8 cellular contexts compared by ENCODE assay signal in genomic region chr7:23594879-23595604, GRCh38. TPM values are rescaled to one million over a fixed set of nuclear protein-coding genes. Genes with fewer than 3 reads are reported as not detected.
A peak's percentile ranks its signal among the peaks of the same experiment; 100 is the strongest.
DNase-seq lines count a peak whose midpoint lies in the region; ATAC-seq lines count a peak whose summit lies in the region.

No MANE protein-coding gene starts in this region.

- H3K4me3 Mint-ChIP-seq in activated T-helper 17 cell treated with anti-CD3 and anti-CD28 coated beads, Interleukin-2, amount 50 U/mL, for 72 hours = peak overlapping the region; percentile 42
- peak overlapping the region in 1 of 2 donors; percentile 18 for H3K4me3 Mint-ChIP-seq in stimulated activated naive CD8-positive, alpha-beta T cell treated with anti-CD3 and anti-CD28 coated beads, Interleukin-15, amount 100 ng/mL, for 72 hours

- H3K27ac Mint-ChIP-seq in activated T-helper 17 cell treated with anti-CD3 and anti-CD28 coated beads, Interleukin-2, amount 50 U/mL, for 72 hours = peak overlapping the region; percentile 83
- peak overlapping the region in 1 of 2 donors; percentile 9 for H3K27ac Mint-ChIP-seq in stimulated activated naive CD8-positive, alpha-beta T cell treated with anti-CD3 and anti-CD28 coated beads, Interleukin-15, amount 100 ng/mL, for 72 hours

- H3K27me3 Mint-ChIP-seq in activated T-helper 17 cell treated with anti-CD3 and anti-CD28 coated beads, Interleukin-2, amount 50 U/mL, for 72 hours = no peaks in the 10 kb centered on the region
- no peaks in the 10 kb centered on the region for H3K27me3 Mint-ChIP-seq in stimulated activated naive CD8-positive, alpha-beta T cell treated with anti-CD3 and anti-CD28 coated beads, Interleukin-15, amount 100 ng/mL, for 72 hours

- DNase-seq in CD1c-positive myeloid dendritic cell (ENCODE audit: extremely low spot score) (peak; percentile 53), NCI-H2227 treated with DMSO at 0.1 percent for 48 hours (lab: John Stamatoyannopoulos, UW) (no peak), NCI-H748 treated with DMSO at 0.1 percent for 48 hours (lab: John Stamatoyannopoulos, UW) (no peak), cortex of kidney (lab: John Stamatoyannopoulos, UW) (no peak)
- DNase-seq in stimulated activated naive CD8-positive, alpha-beta T cell treated with anti-CD3 and anti-CD28 coated beads, Interleukin-15, amount 100 ng/mL, for 72 hours = peak; percentile 52 to 82

- peak; percentile 64 for ATAC-seq in GM19395 (IDR thresholded peaks at IDR 0.05; ENCODE audit: unreplicated experiment)
- peak; percentile 70 for ATAC-seq in HG03432 (IDR thresholded peaks at IDR 0.05; ENCODE audit: unreplicated experiment)
- ATAC-seq in activated T-helper 17 cell treated with anti-CD3 and anti-CD28 coated beads, Interleukin-2, amount 50 U/mL, for 72 hours (replicated peaks) = peak; percentile 87
- ATAC-seq in stimulated activated naive CD8-positive, alpha-beta T cell treated with anti-CD3 and anti-CD28 coated beads, Interleukin-15, amount 100 ng/mL, for 72 hours = peak; percentile 93

- H3K9me3 Mint-ChIP-seq in activated T-helper 17 cell treated with anti-CD3 and anti-CD28 coated beads, Interleukin-2, amount 50 U/mL, for 72 hours = no peaks in the 10 kb centered on the region
- peaks cover 6 to 7% of the 10 kb centered on the region in 2 donors for H3K9me3 Mint-ChIP-seq in stimulated activated naive CD8-positive, alpha-beta T cell treated with anti-CD3 and anti-CD28 coated beads, Interleukin-15, amount 100 ng/mL, for 72 hours

- H3K4me1 Mint-ChIP-seq in activated T-helper 17 cell treated with anti-CD3 and anti-CD28 coated beads, Interleukin-2, amount 50 U/mL, for 72 hours = peaks cover 37% of the 10 kb centered on the region
- H3K4me1 Mint-ChIP-seq in stimulated activated naive CD8-positive, alpha-beta T cell treated with anti-CD3 and anti-CD28 coated beads, Interleukin-15, amount 100 ng/mL, for 72 hours = peaks cover 59% of the 10 kb centered on the region

- H3K36me3 Mint-ChIP-seq in activated T-helper 17 cell treated with anti-CD3 and anti-CD28 coated beads, Interleukin-2, amount 50 U/mL, for 72 hours (ENCODE audit: low read depth) = no peaks in the 10 kb centered on the region

RNA-seq across cellular contexts. Expression of gene CCDC126, which starts 2.1 kb away (rescaled TPM):
- 1 to 10 TPM; 7.8 to 8.1 TPM for total RNA-seq in activated T-helper 17 cell treated with anti-CD3 and anti-CD28 coated beads, Interleukin-2, amount 50 U/mL, for 72 hours

Comparison
In these comparisons a context has a peak if more than half of its experiments do, and no peak if none do; other contexts are left out.
1. DNase-seq: peak in CD1c-positive myeloid dendritic cell (single experiment) and stimulated activated naive CD8-positive, alpha-beta T cell treated with anti-CD3 and anti-CD28 coated beads, Interleukin-15, amount 100 ng/mL, for 72 hours (2 of 2); none in NCI-H2227 treated with DMSO at 0.1 percent for 48 hours (single experiment), NCI-H748 treated with DMSO at 0.1 percent for 48 hours (single experiment) and cortex of kidney (single experiment).
2. Peak in every context shown above with its lines, with median percentiles within 50 percentile points of each other: ATAC-seq.